Comparison of ENCODE assay signal across 4 cellular contexts in genomic region chr13:26821766-26822165, GRCh38.
"Had no signal": no experiment of that assay in that cellular context is flagged by ENCODE, and none has a peak within 500 bp of the region (broad histone marks: within the 10 kb centered on the region; RNA-seq: fewer than 3 reads in every experiment).

No MANE protein-coding gene starts in this region.

- H3K4me3 ChIP-seq: GM23338 had no signal

- ATAC-seq: GM23338, HepG2 had no signal

- DNase-seq: H9, HCEC 1CT had no signal
